In the genomic region with DNA sequence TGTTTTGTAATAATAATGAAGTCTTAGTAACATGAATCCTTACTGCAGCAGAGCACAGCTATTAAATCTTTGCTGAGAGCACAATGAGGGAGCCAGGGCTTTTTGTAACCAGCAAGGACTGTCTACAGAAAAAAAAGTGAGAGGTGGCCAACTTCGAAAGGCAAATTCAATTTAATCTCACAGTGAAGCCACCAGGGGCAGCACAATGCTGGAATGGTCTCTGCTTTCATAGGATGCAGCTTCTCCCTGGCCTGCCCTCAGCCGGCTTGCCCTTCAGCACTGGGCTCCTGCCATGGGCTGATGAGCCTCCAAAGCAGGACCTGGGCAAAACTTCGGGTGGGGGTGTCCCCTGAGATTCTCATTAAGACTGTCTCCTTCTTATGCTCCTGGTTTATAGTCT, we compare ENCODE assay signal across 1 cellular context.
TF ChIP-seq lines count a peak whose summit lies in the region.

No MANE protein-coding gene starts in this region.

TF ChIP-seq in K562, 482 proteins besides CTCF, POLR2A, EP300 and RAD21 (continued from another document):
- TF ChIP-seq, protein P1, sequence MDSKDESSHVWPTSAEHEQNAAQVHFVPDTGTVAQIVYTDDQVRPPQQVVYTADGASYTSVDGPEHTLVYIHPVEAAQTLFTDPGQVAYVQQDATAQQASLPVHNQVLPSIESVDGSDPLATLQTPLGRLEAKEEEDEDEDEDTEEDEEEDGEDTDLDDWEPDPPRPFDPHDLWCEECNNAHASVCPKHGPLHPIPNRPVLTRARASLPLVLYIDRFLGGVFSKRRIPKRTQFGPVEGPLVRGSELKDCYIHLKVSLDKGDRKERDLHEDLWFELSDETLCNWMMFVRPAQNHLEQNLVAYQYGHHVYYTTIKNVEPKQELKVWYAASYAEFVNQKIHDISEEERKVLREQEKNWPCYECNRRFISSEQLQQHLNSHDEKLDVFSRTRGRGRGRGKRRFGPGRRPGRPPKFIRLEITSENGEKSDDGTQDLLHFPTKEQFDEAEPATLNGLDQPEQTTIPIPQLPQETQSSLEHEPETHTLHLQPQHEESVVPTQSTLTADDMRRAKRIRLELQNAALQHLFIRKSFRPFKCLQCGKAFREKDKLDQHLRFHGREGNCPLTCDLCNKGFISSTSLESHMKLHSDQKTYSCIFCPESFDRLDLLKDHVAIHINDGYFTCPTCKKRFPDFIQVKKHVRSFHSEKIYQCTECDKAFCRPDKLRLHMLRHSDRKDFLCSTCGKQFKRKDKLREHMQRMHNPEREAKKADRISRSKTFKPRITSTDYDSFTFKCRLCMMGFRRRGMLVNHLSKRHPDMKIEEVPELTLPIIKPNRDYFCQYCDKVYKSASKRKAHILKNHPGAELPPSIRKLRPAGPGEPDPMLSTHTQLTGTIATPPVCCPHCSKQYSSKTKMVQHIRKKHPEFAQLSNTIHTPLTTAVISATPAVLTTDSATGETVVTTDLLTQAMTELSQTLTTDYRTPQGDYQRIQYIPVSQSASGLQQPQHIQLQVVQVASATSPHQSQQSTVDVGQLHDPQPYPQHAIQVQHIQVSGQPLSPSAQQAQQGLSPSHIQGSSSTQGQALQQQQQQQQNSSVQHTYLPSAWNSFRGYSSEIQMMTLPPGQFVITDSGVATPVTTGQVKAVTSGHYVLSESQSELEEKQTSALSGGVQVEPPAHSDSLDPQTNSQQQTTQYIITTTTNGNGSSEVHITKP (IDR thresholded peaks at IDR 0.05; ENCODE audit: partially characterized antibody): no peak
- TF ChIP-seq NFE2 (IDR thresholded peaks at IDR 0.05; ENCODE audit: low read depth): no peak
- no peak for TF ChIP-seq IRF2 (CRISPR knock-in tag; IDR thresholded peaks at IDR 0.05)
- no peak for TF ChIP-seq CEBPB (tag; IDR thresholded peaks at IDR 0.05)
- no peak for TF ChIP-seq RBM22 (IDR thresholded peaks at IDR 0.05; ENCODE audit: low read depth, low read length, poor library complexity, severe bottlenecking)
- no peak for TF ChIP-seq SAP30 (IDR thresholded peaks at IDR 0.05; ENCODE audit: borderline replicate concordance, insufficient read depth, low read depth, low read length, poor library complexity, severe bottlenecking)
- TF ChIP-seq, protein P2, sequence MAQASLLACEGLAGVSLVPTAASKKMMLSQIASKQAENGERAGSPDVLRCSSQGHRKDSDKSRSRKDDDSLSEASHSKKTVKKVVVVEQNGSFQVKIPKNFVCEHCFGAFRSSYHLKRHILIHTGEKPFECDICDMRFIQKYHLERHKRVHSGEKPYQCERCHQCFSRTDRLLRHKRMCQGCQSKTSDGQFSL (CRISPR knock-in tag; IDR thresholded peaks at IDR 0.05): no peak
- TF ChIP-seq, protein P2 (tag; IDR thresholded peaks at IDR 0.05): no peak
- no peak for TF ChIP-seq CSDE1 (IDR thresholded peaks at IDR 0.05)
- no peak for TF ChIP-seq ZNF696 (CRISPR knock-in tag; conservative IDR thresholded peaks at IDR 0.05)
- peak; percentile 69 for TF ChIP-seq ZNF316 (IDR thresholded peaks at IDR 0.05)
- TF ChIP-seq ADNP (tag; IDR thresholded peaks at IDR 0.05): 0 out of 2 replicates have a peak, but pooled peaks have one; percentile 26
- TF ChIP-seq, protein P3, sequence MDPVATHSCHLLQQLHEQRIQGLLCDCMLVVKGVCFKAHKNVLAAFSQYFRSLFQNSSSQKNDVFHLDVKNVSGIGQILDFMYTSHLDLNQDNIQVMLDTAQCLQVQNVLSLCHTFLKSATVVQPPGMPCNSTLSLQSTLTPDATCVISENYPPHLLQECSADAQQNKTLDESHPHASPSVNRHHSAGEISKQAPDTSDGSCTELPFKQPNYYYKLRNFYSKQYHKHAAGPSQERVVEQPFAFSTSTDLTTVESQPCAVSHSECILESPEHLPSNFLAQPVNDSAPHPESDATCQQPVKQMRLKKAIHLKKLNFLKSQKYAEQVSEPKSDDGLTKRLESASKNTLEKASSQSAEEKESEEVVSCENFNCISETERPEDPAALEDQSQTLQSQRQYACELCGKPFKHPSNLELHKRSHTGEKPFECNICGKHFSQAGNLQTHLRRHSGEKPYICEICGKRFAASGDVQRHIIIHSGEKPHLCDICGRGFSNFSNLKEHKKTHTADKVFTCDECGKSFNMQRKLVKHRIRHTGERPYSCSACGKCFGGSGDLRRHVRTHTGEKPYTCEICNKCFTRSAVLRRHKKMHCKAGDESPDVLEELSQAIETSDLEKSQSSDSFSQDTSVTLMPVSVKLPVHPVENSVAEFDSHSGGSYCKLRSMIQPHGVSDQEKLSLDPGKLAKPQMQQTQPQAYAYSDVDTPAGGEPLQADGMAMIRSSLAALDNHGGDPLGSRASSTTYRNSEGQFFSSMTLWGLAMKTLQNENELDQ (CRISPR knock-in tag; IDR thresholded peaks at IDR 0.05; ENCODE audit: borderline replicate concordance): no peak
TF ChIP-seq in K562: peak in this region for 3.
